Comparison of ENCODE assay signal across 13 cellular contexts in the genomic region with DNA sequence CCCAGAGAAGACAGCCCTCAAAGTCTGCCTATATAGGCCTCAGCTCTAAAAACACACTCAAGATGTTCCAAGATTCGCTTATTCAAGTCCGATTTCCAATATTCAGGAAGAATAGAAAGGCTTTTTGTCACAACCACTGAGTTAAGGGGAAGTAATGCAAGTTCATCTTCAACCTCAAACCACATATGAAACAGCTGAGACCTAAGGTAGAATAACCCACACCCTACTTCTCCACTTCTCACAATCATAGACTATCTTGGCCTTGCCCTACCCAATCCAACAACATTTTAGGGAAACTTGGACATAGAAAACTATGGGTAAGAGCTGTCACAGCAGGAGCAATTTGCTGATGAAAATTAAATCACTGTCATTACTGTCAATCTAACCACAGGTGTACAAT.
DNase-seq lines count a peak whose midpoint lies in the region; ATAC-seq and TF ChIP-seq lines count a peak whose summit lies in the region.
"Had no signal": no experiment of that assay in that cellular context is flagged by ENCODE, and none has a peak within 500 bp of the region (broad histone marks: within the 10 kb centered on the region; RNA-seq: fewer than 3 reads in every experiment).

No MANE protein-coding gene starts in this region.

- no peaks in the 10 kb centered on the region for H3K36me3 ChIP-seq in effector memory CD4-positive, alpha-beta T cell (ENCODE audit: control insufficient read depth, insufficient read depth, low read length)
- H3K36me3 ChIP-seq: transverse colon had no signal

- no peak overlapping the region for H3K4me3 ChIP-seq in GM12865 (ENCODE audit: low read depth, low read length)
- H3K4me3 ChIP-seq in effector memory CD4-positive, alpha-beta T cell (ENCODE audit: insufficient read depth, low read depth, low read length, poor library complexity, severe bottlenecking), result no peak overlapping the region
- H3K4me3 ChIP-seq: GM23338, transverse colon had no signal

- no peaks in the 10 kb centered on the region for H3K27me3 ChIP-seq in effector memory CD4-positive, alpha-beta T cell (replicated peaks; ENCODE audit: control insufficient read depth, insufficient read depth, low read length, poor library complexity, severe bottlenecking)
- H3K27me3 ChIP-seq: transverse colon had no signal

- peak overlapping the region; percentile 89 for H3K27ac Mint-ChIP-seq in HFFc6
- H3K27ac Mint-ChIP-seq in chondrocyte (ENCODE audit: unreplicated experiment), result peak overlapping the region; percentile 94
- H3K27ac Mint-ChIP-seq: CD8-positive, alpha-beta T cell; GM23338 had no signal

- peaks cover 29% of the 10 kb centered on the region for H3K4me1 Mint-ChIP-seq in HFFc6 (ENCODE audit: low read depth)
- H3K4me1 Mint-ChIP-seq in chondrocyte (ENCODE audit: low read depth), result peaks cover 35% of the 10 kb centered on the region

- no peak for TF ChIP-seq CTCF in GM12865 (IDR thresholded peaks at IDR 0.05; ENCODE audit: insufficient read depth, low read depth, low read length, missing control alignments)
- TF ChIP-seq CTCF in HFFc6 (IDR thresholded peaks at IDR 0.05), result no peak
- no peak for TF ChIP-seq CTCF in chondrocyte (IDR thresholded peaks at IDR 0.05)

- H3K9me3 ChIP-seq in effector memory CD4-positive, alpha-beta T cell (ENCODE audit: control insufficient read depth, low read length), result no peaks in the 10 kb centered on the region
- H3K9me3 ChIP-seq: transverse colon had no signal

- peaks cover 15% of the 10 kb centered on the region for H3K36me3 Mint-ChIP-seq in HFFc6 (ENCODE audit: low read depth)
- peaks cover 6% of the 10 kb centered on the region for H3K36me3 Mint-ChIP-seq in chondrocyte (ENCODE audit: low read depth)

- H3K4me1 ChIP-seq in effector memory CD4-positive, alpha-beta T cell (ENCODE audit: control insufficient read depth, insufficient read depth, low read length, poor library complexity, severe bottlenecking), result no peaks in the 10 kb centered on the region
- H3K4me1 ChIP-seq: transverse colon had no signal

- H3K9me3 Mint-ChIP-seq in HFFc6 (no peaks in the 10 kb centered on the region; the same call in 1 of the 2 replicates), chondrocyte (ENCODE audit: low read depth) (peaks cover 3% of the 10 kb centered on the region)
- H3K9me3 Mint-ChIP-seq: activated naive CD4-positive, alpha-beta T cell treated with anti-CD3 and anti-CD28 coated beads, Interleukin-2, amount 50 U/mL, for 72 hours; CD8-positive, alpha-beta T cell; GM23338 had no signal

- H3K27me3 Mint-ChIP-seq in HFFc6 (ENCODE audit: insufficient read depth) (no peaks in the 10 kb centered on the region; the same call in 1 of the 2 replicates), chondrocyte (ENCODE audit: low read depth) (no peaks in the 10 kb centered on the region)

- DNase-seq in GM12865 (ENCODE audit: low read depth) (peak; percentile 14), HFFc6 (no peak), NCI-H69 (lab: John Stamatoyannopoulos, UW) (peak; percentile 69), chondrocyte (ENCODE audit: low spot score) (no peak), germinal center (ENCODE audit: low spot score) (no peak)
- DNase-seq in effector memory CD4-positive, alpha-beta T cell, result no peak
- DNase-seq in activated effector memory CD4-positive, alpha-beta T cell treated with anti-CD3 and anti-CD28 coated beads, Interleukin-2, amount 50 U/mL, for 16 hours, result no peak
- DNase-seq: CD8-positive, alpha-beta T cell; stimulated activated naive CD4-positive, alpha-beta T cell; transverse colon had no signal

- no peak overlapping the region for H3K4me3 Mint-ChIP-seq in HFFc6
- no peak overlapping the region for H3K4me3 Mint-ChIP-seq in chondrocyte (ENCODE audit: unreplicated experiment)
- H3K4me3 Mint-ChIP-seq: CD8-positive, alpha-beta T cell; GM23338 had no signal

- no peak overlapping the region for H3K27ac ChIP-seq in effector memory CD4-positive, alpha-beta T cell (ENCODE audit: insufficient read depth, low read length, poor library complexity, severe bottlenecking)
- H3K27ac ChIP-seq: transverse colon had no signal

- ATAC-seq in GM21447 (IDR thresholded peaks at IDR 0.05; ENCODE audit: unreplicated experiment), result no peak
- ATAC-seq: CD8-positive, alpha-beta T cell; GM23338 had no signal

Comparison
In these comparisons a context has a peak if more than half of its experiments do, and no peak if none do; other contexts are left out.
1. DNase-seq: peak in GM12865 (single experiment) and NCI-H69 (single experiment); none in HFFc6 (single experiment), chondrocyte (single experiment), effector memory CD4-positive, alpha-beta T cell (0 of 3), germinal center (single experiment) and activated effector memory CD4-positive, alpha-beta T cell treated with anti-CD3 and anti-CD28 coated beads, Interleukin-2, amount 50 U/mL, for 16 hours (single experiment).